12 cellular contexts compared by ENCODE assay signal in genomic region chr22:46120420-46120737, GRCh38.
"Had no signal": no experiment of that assay in that cellular context is flagged by ENCODE, and none has a peak within 500 bp of the region (broad histone marks: within the 10 kb centered on the region; RNA-seq: fewer than 3 reads in every experiment).

No MANE protein-coding gene starts in this region.

- H3K4me1 ChIP-seq: colonic mucosa had no signal

- DNase-seq: activated CD4-positive, alpha-beta memory T cell treated with anti-CD3 and anti-CD28 coated beads for 36 hours; activated CD4-positive, alpha-beta T cell treated with anti-CD3 and anti-CD28 coated beads for 1 hour; activated naive CD8-positive, alpha-beta T cell treated with anti-CD3 and anti-CD28 coated beads, Interleukin-2, amount 10 ng/mL, durations not matched to agents 7 days and 5 days; colonic mucosa; effector CD4-positive, alpha-beta T cell; stimulated activated CD4-positive, alpha-beta T cell treated with anti-CD3 and anti-CD28 coated beads, Interleukin-2, amount 100 ng/mL, for 24 hours; stimulated activated naive CD4-positive, alpha-beta T cell treated with Interleukin-2 at 50 U/mL for 16 hours; T-helper 9 cell; upper lobe of right lung had no signal

- ATAC-seq: upper lobe of right lung had no signal

- H3K36me3 ChIP-seq: colonic mucosa, right atrium auricular region, suprapubic skin, upper lobe of right lung had no signal

- H3K27me3 ChIP-seq: colonic mucosa, hepatocyte, right atrium auricular region, suprapubic skin, upper lobe of right lung had no signal

- H2AFZ ChIP-seq: hepatocyte had no signal

- H3K4me3 ChIP-seq: colonic mucosa, hepatocyte, right atrium auricular region, suprapubic skin, upper lobe of right lung had no signal

- H3K79me2 ChIP-seq: hepatocyte had no signal

- H3K27ac ChIP-seq: colonic mucosa, hepatocyte, upper lobe of right lung had no signal

- H3K4me2 ChIP-seq: hepatocyte had no signal

- H3K9me3 ChIP-seq: colonic mucosa, right atrium auricular region, suprapubic skin, upper lobe of right lung had no signal
